In the genomic region with DNA sequence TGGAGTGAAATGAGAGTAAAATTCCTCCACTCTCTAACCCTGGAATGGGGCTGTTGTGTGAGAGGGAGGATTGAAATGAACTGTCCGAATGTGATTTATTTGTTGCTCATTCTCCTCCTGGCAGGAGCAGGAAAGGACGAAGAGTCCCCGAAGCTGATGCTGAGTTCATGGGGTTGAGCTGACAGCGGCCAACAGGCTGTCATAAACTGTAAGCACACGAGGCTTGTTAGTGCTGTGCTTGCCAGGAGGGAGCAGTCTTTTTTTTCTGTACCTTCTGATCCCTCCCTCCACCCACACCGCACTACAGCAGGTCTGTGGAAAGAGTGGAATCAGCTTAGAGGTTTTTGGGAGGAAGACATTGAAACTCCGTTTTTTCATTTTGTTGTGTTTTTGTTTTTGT, we compare ENCODE assay signal across 1 cellular context.
TF ChIP-seq lines count a peak whose summit lies in the region.

No MANE protein-coding gene starts in this region.

TF ChIP-seq in GM23338, 12 proteins besides CTCF, POLR2A, EP300 and RAD21 (continued from another document):
- TF ChIP-seq, protein P1, sequence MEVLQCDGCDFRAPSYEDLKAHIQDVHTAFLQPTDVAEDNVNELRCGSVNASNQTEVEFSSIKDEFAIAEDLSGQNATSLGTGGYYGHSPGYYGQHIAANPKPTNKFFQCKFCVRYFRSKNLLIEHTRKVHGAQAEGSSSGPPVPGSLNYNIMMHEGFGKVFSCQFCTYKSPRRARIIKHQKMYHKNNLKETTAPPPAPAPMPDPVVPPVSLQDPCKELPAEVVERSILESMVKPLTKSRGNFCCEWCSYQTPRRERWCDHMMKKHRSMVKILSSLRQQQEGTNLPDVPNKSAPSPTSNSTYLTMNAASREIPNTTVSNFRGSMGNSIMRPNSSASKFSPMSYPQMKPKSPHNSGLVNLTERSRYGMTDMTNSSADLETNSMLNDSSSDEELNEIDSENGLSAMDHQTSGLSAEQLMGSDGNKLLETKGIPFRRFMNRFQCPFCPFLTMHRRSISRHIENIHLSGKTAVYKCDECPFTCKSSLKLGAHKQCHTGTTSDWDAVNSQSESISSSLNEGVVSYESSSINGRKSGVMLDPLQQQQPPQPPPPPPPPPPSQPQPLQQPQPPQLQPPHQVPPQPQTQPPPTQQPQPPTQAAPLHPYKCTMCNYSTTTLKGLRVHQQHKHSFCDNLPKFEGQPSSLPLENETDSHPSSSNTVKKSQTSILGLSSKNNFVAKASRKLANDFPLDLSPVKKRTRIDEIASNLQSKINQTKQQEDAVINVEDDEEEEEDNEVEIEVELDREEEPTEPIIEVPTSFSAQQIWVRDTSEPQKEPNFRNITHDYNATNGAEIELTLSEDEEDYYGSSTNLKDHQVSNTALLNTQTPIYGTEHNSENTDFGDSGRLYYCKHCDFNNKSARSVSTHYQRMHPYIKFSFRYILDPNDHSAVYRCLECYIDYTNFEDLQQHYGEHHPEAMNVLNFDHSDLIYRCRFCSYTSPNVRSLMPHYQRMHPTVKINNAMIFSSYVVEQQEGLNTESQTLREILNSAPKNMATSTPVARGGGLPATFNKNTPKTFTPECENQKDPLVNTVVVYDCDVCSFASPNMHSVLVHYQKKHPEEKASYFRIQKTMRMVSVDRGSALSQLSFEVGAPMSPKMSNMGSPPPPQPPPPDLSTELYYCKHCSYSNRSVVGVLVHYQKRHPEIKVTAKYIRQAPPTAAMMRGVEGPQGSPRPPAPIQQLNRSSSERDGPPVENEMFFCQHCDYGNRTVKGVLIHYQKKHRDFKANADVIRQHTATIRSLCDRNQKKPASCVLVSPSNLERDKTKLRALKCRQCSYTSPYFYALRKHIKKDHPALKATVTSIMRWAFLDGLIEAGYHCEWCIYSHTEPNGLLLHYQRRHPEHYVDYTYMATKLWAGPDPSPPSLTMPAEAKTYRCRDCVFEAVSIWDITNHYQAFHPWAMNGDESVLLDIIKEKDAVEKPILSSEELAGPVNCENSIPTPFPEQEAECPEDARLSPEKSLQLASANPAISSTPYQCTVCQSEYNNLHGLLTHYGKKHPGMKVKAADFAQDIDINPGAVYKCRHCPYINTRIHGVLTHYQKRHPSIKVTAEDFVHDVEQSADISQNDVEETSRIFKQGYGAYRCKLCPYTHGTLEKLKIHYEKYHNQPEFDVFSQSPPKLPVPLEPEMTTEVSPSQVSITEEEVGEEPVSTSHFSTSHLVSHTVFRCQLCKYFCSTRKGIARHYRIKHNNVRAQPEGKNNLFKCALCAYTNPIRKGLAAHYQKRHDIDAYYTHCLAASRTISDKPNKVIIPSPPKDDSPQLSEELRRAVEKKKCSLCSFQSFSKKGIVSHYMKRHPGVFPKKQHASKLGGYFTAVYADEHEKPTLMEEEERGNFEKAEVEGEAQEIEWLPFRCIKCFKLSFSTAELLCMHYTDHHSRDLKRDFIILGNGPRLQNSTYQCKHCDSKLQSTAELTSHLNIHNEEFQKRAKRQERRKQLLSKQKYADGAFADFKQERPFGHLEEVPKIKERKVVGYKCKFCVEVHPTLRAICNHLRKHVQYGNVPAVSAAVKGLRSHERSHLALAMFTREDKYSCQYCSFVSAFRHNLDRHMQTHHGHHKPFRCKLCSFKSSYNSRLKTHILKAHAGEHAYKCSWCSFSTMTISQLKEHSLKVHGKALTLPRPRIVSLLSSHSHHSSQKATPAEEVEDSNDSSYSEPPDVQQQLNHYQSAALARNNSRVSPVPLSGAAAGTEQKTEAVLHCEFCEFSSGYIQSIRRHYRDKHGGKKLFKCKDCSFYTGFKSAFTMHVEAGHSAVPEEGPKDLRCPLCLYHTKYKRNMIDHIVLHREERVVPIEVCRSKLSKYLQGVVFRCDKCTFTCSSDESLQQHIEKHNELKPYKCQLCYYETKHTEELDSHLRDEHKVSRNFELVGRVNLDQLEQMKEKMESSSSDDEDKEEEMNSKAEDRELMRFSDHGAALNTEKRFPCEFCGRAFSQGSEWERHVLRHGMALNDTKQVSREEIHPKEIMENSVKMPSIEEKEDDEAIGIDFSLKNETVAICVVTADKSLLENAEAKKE (CRISPR knock-in tag; IDR thresholded peaks at IDR 0.05), result no peak
- no peak for TF ChIP-seq ZNF331 (CRISPR knock-in tag; IDR thresholded peaks at IDR 0.05; ENCODE audit: low read depth)
